ENCODE assay signal across 3 cellular contexts in the genomic region with DNA sequence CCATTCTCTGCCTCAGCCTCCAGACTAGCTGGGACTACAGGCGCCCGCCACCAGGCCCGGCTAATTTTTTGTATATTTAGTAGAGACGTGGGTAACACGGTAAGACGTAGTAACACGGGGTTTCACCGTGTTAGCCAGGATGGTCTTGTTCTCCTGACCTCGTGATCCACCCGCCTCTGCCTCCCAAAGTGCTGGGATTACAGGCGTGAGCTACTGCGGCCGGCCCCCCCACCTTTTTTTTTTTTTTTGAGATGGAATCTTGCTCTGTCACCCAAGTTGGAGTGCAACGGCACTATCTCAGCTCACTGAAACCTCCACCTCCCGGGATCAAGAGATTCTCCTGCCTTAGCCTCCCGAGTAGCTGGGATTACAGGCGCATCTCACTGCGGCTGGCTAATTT. TPM values are rescaled to one million over a fixed set of nuclear protein-coding genes. Genes with fewer than 3 reads are reported as not detected.
"Had no signal": no experiment of that assay in that cellular context is flagged by ENCODE, and none has a peak within 500 bp of the region (broad histone marks: within the 10 kb centered on the region; RNA-seq: fewer than 3 reads in every experiment).

No MANE protein-coding gene starts in this region.

RNA-seq across cellular contexts. Expression of a gene that starts 5.5 kb away (rescaled TPM):
- total RNA-seq: H4, HFFc6, HT1080 had no signal
